ENCODE assay signal across 18 cellular contexts in genomic region chr12:131383741-131384543, GRCh38.
"Had no signal": no experiment of that assay in that cellular context is flagged by ENCODE, and none has a peak within 500 bp of the region (broad histone marks: within the 10 kb centered on the region; RNA-seq: fewer than 3 reads in every experiment).

No MANE protein-coding gene starts in this region.

- ATAC-seq: body of pancreas; left colon; naive thymus-derived CD4-positive, alpha-beta T cell; right cardiac atrium had no signal

- H3K4me1 Mint-ChIP-seq: activated naive CD4-positive, alpha-beta T cell treated with anti-CD3 and anti-CD28 coated beads, Interleukin-2, amount 50 U/mL, for 24 hours; naive thymus-derived CD4-positive, alpha-beta T cell had no signal

- H3K36me3 Mint-ChIP-seq: activated CD4-positive, alpha-beta memory T cell treated with anti-CD3 and anti-CD28 coated beads for 36 hours; activated naive CD4-positive, alpha-beta T cell treated with anti-CD3 and anti-CD28 coated beads, Interleukin-2, amount 50 U/mL, for 24 hours; naive thymus-derived CD4-positive, alpha-beta T cell had no signal

- H3K27me3 ChIP-seq: body of pancreas had no signal

- H3K4me3 Mint-ChIP-seq: activated CD4-positive, alpha-beta memory T cell treated with anti-CD3 and anti-CD28 coated beads for 36 hours; activated naive CD4-positive, alpha-beta T cell treated with anti-CD3 and anti-CD28 coated beads, Interleukin-2, amount 50 U/mL, for 24 hours; naive thymus-derived CD4-positive, alpha-beta T cell; stimulated activated naive CD8-positive, alpha-beta T cell treated with anti-CD3 and anti-CD28 coated beads, Interleukin-15, Interleukin-2, amounts not matched to agents 100 ng/mL and 50 ng/mL, for 24 hours had no signal

- H3K36me3 ChIP-seq: esophagus muscularis mucosa, tibial artery had no signal

- DNase-seq: activated CD4-positive, alpha-beta memory T cell treated with anti-CD3 and anti-CD28 coated beads for 36 hours; activated CD4-positive, alpha-beta T cell treated with anti-CD3 and anti-CD28 coated beads for 48 hours; activated gamma-delta T cell; anterior cingulate cortex; body of pancreas; caudate nucleus; hypothalamus; left colon; naive thymus-derived CD4-positive, alpha-beta T cell; stimulated activated CD4-positive, alpha-beta T cell treated with anti-CD3 and anti-CD28 coated beads, Interleukin-1b, Interleukin-23, amount 100 ng/mL, for 48 hours; substantia nigra; T-helper 2 cell had no signal

- H3K27ac Mint-ChIP-seq: activated CD4-positive, alpha-beta memory T cell treated with anti-CD3 and anti-CD28 coated beads for 36 hours; activated naive CD4-positive, alpha-beta T cell treated with anti-CD3 and anti-CD28 coated beads, Interleukin-2, amount 50 U/mL, for 24 hours; naive thymus-derived CD4-positive, alpha-beta T cell; stimulated activated naive CD8-positive, alpha-beta T cell treated with anti-CD3 and anti-CD28 coated beads, Interleukin-15, Interleukin-2, amounts not matched to agents 100 ng/mL and 50 ng/mL, for 24 hours had no signal

- H3K4me1 ChIP-seq: body of pancreas, esophagus muscularis mucosa, parathyroid adenoma, tibial artery had no signal

- H3K27ac ChIP-seq: body of pancreas, esophagus muscularis mucosa, parathyroid adenoma, tibial artery had no signal

- H3K4me3 ChIP-seq: body of pancreas, esophagus muscularis mucosa, tibial artery had no signal

- H3K9me3 Mint-ChIP-seq: activated CD4-positive, alpha-beta memory T cell treated with anti-CD3 and anti-CD28 coated beads for 36 hours; activated naive CD4-positive, alpha-beta T cell treated with anti-CD3 and anti-CD28 coated beads, Interleukin-2, amount 50 U/mL, for 24 hours; naive thymus-derived CD4-positive, alpha-beta T cell; stimulated activated naive CD8-positive, alpha-beta T cell treated with anti-CD3 and anti-CD28 coated beads, Interleukin-15, Interleukin-2, amounts not matched to agents 100 ng/mL and 50 ng/mL, for 24 hours had no signal

- H3K9me3 ChIP-seq: body of pancreas, esophagus muscularis mucosa, tibial artery had no signal
